In the genomic region with DNA sequence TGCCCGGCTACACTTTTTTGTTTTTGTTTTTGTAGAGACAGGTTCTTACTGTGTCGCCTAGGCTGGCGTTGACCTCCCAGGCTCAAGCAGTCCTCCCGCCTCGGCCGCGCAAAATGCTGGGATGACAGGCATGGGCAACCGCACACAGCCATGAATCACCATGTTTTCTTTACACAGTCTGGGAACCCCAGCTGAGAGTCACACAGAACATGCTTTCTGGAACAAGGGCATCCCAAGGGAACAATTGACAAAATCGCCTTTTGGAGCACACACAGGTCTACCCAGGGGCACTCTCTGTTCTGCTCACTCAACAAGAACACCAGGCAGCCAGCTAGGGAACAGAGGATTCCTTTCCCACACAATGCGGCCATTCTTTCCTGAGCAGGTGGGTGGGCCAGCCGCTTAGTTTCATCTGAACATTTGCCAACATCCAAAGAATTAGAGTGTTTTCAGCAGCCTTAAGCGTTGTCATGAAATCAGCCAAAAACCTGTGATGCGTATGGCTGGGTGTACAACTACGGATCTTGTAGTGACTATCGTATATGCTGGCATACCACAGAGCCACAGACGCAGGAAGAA, we compare ENCODE assay signal across 8 cellular contexts. TPM values are rescaled to one million over a fixed set of nuclear protein-coding genes. Genes with fewer than 3 reads are reported as not detected.
DNase-seq lines count a peak whose midpoint lies in the region; ATAC-seq lines count a peak whose summit lies in the region.

No MANE protein-coding gene starts in this region.

- no peaks in the 10 kb centered on the region for H3K4me1 ChIP-seq in ectodermal cell (ENCODE audit: control insufficient read depth, insufficient read depth, low read length)

- DNase-seq in COR-L47 (lab: John Stamatoyannopoulos, UW) (peak; percentile 42), NCI-H2081 (lab: John Stamatoyannopoulos, UW) (peak; percentile 81 to 87)
- no peak for DNase-seq in natural killer cell treated with Interleukin-12 subunit alpha and Interleukin-12 subunit beta and Interleukin-15 and Interleukin-18, amount 100 ng/mL, for 72 hours (ENCODE audit: low spot score)
- no peak for DNase-seq in activated naive CD8-positive, alpha-beta T cell treated with anti-CD3 and anti-CD28 coated beads, Interleukin-2, amount 50 U/mL, for 24 hours

- no peak overlapping the region for H3K4me3 ChIP-seq in ectodermal cell (ENCODE audit: insufficient read depth, low read depth, low read length)

- H3K27ac ChIP-seq in ectodermal cell (ENCODE audit: insufficient read depth, low read depth, low read length, poor library complexity, severe bottlenecking), result peak overlapping the region; percentile 26

- H3K4me1 Mint-ChIP-seq in natural killer cell treated with Interleukin-12 subunit alpha and Interleukin-12 subunit beta and Interleukin-15 and Interleukin-18, amount 100 ng/mL, for 72 hours (ENCODE audit: low read depth in 2 of 2), result peaks cover 56 to 76% of the 10 kb centered on the region in 2 donors
- peaks cover 50% of the 10 kb centered on the region for H3K4me1 Mint-ChIP-seq in activated naive CD8-positive, alpha-beta T cell treated with anti-CD3 and anti-CD28 coated beads, Interleukin-2, amount 50 U/mL, for 24 hours

- H3K27ac Mint-ChIP-seq in natural killer cell treated with Interleukin-12 subunit alpha and Interleukin-12 subunit beta and Interleukin-15 and Interleukin-18, amount 100 ng/mL, for 72 hours, result peak overlapping the region; percentile 36 to 98
- no peak overlapping the region for H3K27ac Mint-ChIP-seq in activated naive CD8-positive, alpha-beta T cell treated with anti-CD3 and anti-CD28 coated beads, Interleukin-2, amount 50 U/mL, for 24 hours

- no peaks in the 10 kb centered on the region for H3K36me3 Mint-ChIP-seq in natural killer cell treated with Interleukin-12 subunit alpha and Interleukin-12 subunit beta and Interleukin-15 and Interleukin-18, amount 100 ng/mL, for 72 hours
- H3K36me3 Mint-ChIP-seq in activated naive CD8-positive, alpha-beta T cell treated with anti-CD3 and anti-CD28 coated beads, Interleukin-2, amount 50 U/mL, for 24 hours (ENCODE audit: low read depth), result peaks cover 2% of the 10 kb centered on the region

- H3K4me3 Mint-ChIP-seq in natural killer cell treated with Interleukin-12 subunit alpha and Interleukin-12 subunit beta and Interleukin-15 and Interleukin-18, amount 100 ng/mL, for 72 hours, result peak overlapping the region; percentile 28
- H3K4me3 Mint-ChIP-seq in activated naive CD8-positive, alpha-beta T cell treated with anti-CD3 and anti-CD28 coated beads, Interleukin-2, amount 50 U/mL, for 24 hours, result no peak overlapping the region

- H3K27me3 Mint-ChIP-seq in natural killer cell treated with Interleukin-12 subunit alpha and Interleukin-12 subunit beta and Interleukin-15 and Interleukin-18, amount 100 ng/mL, for 72 hours, result no peaks in the 10 kb centered on the region
- no peaks in the 10 kb centered on the region for H3K27me3 Mint-ChIP-seq in activated naive CD8-positive, alpha-beta T cell treated with anti-CD3 and anti-CD28 coated beads, Interleukin-2, amount 50 U/mL, for 24 hours

- peaks cover 3% of the 10 kb centered on the region for H3K9me3 Mint-ChIP-seq in natural killer cell treated with Interleukin-12 subunit alpha and Interleukin-12 subunit beta and Interleukin-15 and Interleukin-18, amount 100 ng/mL, for 72 hours
- H3K9me3 Mint-ChIP-seq in activated naive CD8-positive, alpha-beta T cell treated with anti-CD3 and anti-CD28 coated beads, Interleukin-2, amount 50 U/mL, for 24 hours, result no peaks in the 10 kb centered on the region

- H3K36me3 ChIP-seq in ectodermal cell (ENCODE audit: control insufficient read depth, insufficient read depth, low read length), result no peaks in the 10 kb centered on the region

- H3K9me3 ChIP-seq in ectodermal cell (ENCODE audit: control insufficient read depth, low read length), result no peaks in the 10 kb centered on the region

- 52 to 63% methylated on average over 15 to 16 of the region's 16 CpGs for WGBS in ectodermal cell, 2 experiments

- no peak for ATAC-seq in natural killer cell treated with Interleukin-12 subunit alpha and Interleukin-12 subunit beta and Interleukin-15 and Interleukin-18, amount 100 ng/mL, for 72 hours
- ATAC-seq in HG02885 (IDR thresholded peaks at IDR 0.05; ENCODE audit: poor library complexity, unreplicated experiment) (no peak), HG03565 (IDR thresholded peaks at IDR 0.05; ENCODE audit: unreplicated experiment) (no peak), HG03521 (IDR thresholded peaks at IDR 0.05; ENCODE audit: unreplicated experiment) (no peak)
- ATAC-seq in activated naive CD8-positive, alpha-beta T cell treated with anti-CD3 and anti-CD28 coated beads, Interleukin-2, amount 50 U/mL, for 24 hours, result no peak

- no peaks in the 10 kb centered on the region for H3K27me3 ChIP-seq in ectodermal cell (ENCODE audit: control insufficient read depth, insufficient read depth, low read length, poor library complexity, severe bottlenecking)

RNA-seq across cellular contexts. Expression of a gene that starts 15.7 kb away (rescaled TPM):
- 21.2 TPM for polyA plus RNA-seq in ectodermal cell (2013, experiment 1 of 4)
- 18.3 TPM for polyA plus RNA-seq in ectodermal cell (2013, experiment 2 of 4)
- 16.4 TPM for polyA plus RNA-seq in ectodermal cell (2013, experiment 3 of 4)
- 16.0 TPM for polyA plus RNA-seq in ectodermal cell (2013, experiment 4 of 4)
- total RNA-seq in natural killer cell treated with Interleukin-12 subunit alpha and Interleukin-12 subunit beta and Interleukin-15 and Interleukin-18, amount 100 ng/mL, for 72 hours, result 100 to 1,000 TPM; 109 to 177 TPM

Comparison
In these comparisons a context has a peak if more than half of its experiments do, and no peak if none do; other contexts are left out.
1. DNase-seq: peak in COR-L47 (single experiment) and NCI-H2081 (2 of 2); none in natural killer cell treated with Interleukin-12 subunit alpha and Interleukin-12 subunit beta and Interleukin-15 and Interleukin-18, amount 100 ng/mL, for 72 hours (single experiment) and activated naive CD8-positive, alpha-beta T cell treated with anti-CD3 and anti-CD28 coated beads, Interleukin-2, amount 50 U/mL, for 24 hours (single experiment).